ENCODE assay signal across 32 cellular contexts in genomic region chr7:145700488-145700887, GRCh38.
DNase-seq lines count a peak whose midpoint lies in the region; ATAC-seq, FAIRE-seq and TF ChIP-seq lines count a peak whose summit lies in the region.
"Had no signal": no experiment of that assay in that cellular context is flagged by ENCODE, and none has a peak within 500 bp of the region (broad histone marks: within the 10 kb centered on the region; RNA-seq: fewer than 3 reads in every experiment).

No MANE protein-coding gene starts in this region.

- H3K4me1 ChIP-seq in K562 (replicated peaks in 1 of 2; ENCODE audit: control insufficient read depth in 2 of 2, insufficient read depth in 2 of 2, low read length in 2 of 2), result peaks cover 0 to 7% of the 10 kb centered on the region in 2 experiments; a peak in 2 of 5 replicates
- no peaks in the 10 kb centered on the region for H3K4me1 ChIP-seq in urinary bladder (ENCODE audit: insufficient read depth)
- no peaks in the 10 kb centered on the region for H3K4me1 ChIP-seq in pancreas
- H3K4me1 ChIP-seq in effector memory CD4-positive, alpha-beta T cell (ENCODE audit: control insufficient read depth, insufficient read depth, low read length, poor library complexity, severe bottlenecking), result no peaks in the 10 kb centered on the region
- H3K4me1 ChIP-seq: A549; BE2C; BLaER1; BLaER1 treated with 17β-estradiol and CSF1 and Interleukin-3, amounts not matched to agents 10 nM and 100 nM; Caco-2 had no signal

- intact Hi-C loops in K562 (cut with micrococcal nuclease) (no loop called here), pancreas (cut with DNase I) (no loop called here)

- no peak overlapping the region for H2AFZ ChIP-seq in K562 (ENCODE audit: low read depth, low read length)

- TF ChIP-seq POLR2A in K562 (conservative IDR thresholded peaks at IDR 0.05), result no peak

- no peaks in the 10 kb centered on the region for H3K9me1 ChIP-seq in K562 (ENCODE audit: control insufficient read depth, insufficient read depth, low read length)

- no peak overlapping the region for H3K4me3 ChIP-seq in K562
- no peak overlapping the region for H3K4me3 ChIP-seq in urinary bladder (ENCODE audit: low read depth, low read length)
- H3K4me3 ChIP-seq in pancreas, result no peak overlapping the region
- H3K4me3 ChIP-seq in effector memory CD4-positive, alpha-beta T cell (ENCODE audit: insufficient read depth, low read depth, low read length, poor library complexity, severe bottlenecking), result no peak overlapping the region
- H3K4me3 ChIP-seq: A549; BLaER1; BLaER1 treated with 17β-estradiol and CSF1 and Interleukin-3, amounts not matched to agents 10 nM and 100 nM had no signal

- no peaks in the 10 kb centered on the region for H4K20me1 ChIP-seq in K562 (replicated peaks; ENCODE audit: control insufficient read depth, insufficient read depth, low read length)
- H4K20me1 ChIP-seq: BLaER1; BLaER1 treated with 17β-estradiol and CSF1 and Interleukin-3, amounts not matched to agents 10 nM and 100 nM had no signal

- in situ Hi-C loops in K562 (cut with MboI), result no loop called here

- no peaks in the 10 kb centered on the region for H3K79me2 ChIP-seq in K562 (ENCODE audit: control insufficient read depth, insufficient read depth, low read length)

- 0% methylated on average over 3 of the region's 3 CpGs for WGBS in K562 (ENCODE audit: insufficient coverage, low coverage, missing lambda C conversion rate)
- WGBS in urinary bladder, result 70% methylated on average over 3 of the region's 3 CpGs
- WGBS in pancreas, 2 donors, result 60 to 65% methylated on average over 3 of the region's 3 CpGs

- FAIRE-seq in K562 (lab: Jason Lieb, UNC), result no peak
- FAIRE-seq in pancreas (lab: Jason Lieb, UNC), result no peak
- FAIRE-seq: A549, D721Med had no signal

- POLR2A ChIA-PET in K562 (lab: Yijun Ruan, JAX), result no interaction called here

- H3K27me3 ChIP-seq in K562 (ENCODE audit: control insufficient read depth in 2 of 2, insufficient read depth in 2 of 2, low read length in 2 of 2), result no peaks in the 10 kb centered on the region; a peak in 1 of 5 replicates
- H3K27me3 ChIP-seq in pancreas, result no peaks in the 10 kb centered on the region
- H3K27me3 ChIP-seq in effector memory CD4-positive, alpha-beta T cell (replicated peaks; ENCODE audit: control insufficient read depth, insufficient read depth, low read length, poor library complexity, severe bottlenecking), result no peaks in the 10 kb centered on the region
- H3K27me3 ChIP-seq: BE2C; BLaER1; BLaER1 treated with 17β-estradiol and CSF1 and Interleukin-3, amounts not matched to agents 10 nM and 100 nM had no signal

- no TSS peak for BruUV-seq in K562 (replicated peaks; lab: Mats Ljungman, UMichigan)

- no peak for TF ChIP-seq CTCF in K562 (IDR thresholded peaks at IDR 0.05 in 2 of 3, conservative IDR thresholded peaks at IDR 0.05 in 1 of 3; ENCODE audit: insufficient read depth in 2 of 3, low read depth in 1 of 3, low read length in 3 of 3)
- no peak for TF ChIP-seq CTCF in pancreas (IDR thresholded peaks at IDR 0.05)

- TF ChIP-seq RAD21 in K562 (CRISPR knock-in tag; conservative IDR thresholded peaks at IDR 0.05 in 1 of 2, IDR thresholded peaks at IDR 0.05 in 1 of 2), result no peak

- no peak for ATAC-seq in K562
- no peak for ATAC-seq in pancreas
- no peak for ATAC-seq in HG03175 (IDR thresholded peaks at IDR 0.05; ENCODE audit: unreplicated experiment)
- ATAC-seq: A549; CD8-positive, alpha-beta T cell had no signal

- CTCF ChIA-PET in K562 (lab: Yijun Ruan, JAX; ENCODE audit: low intra/inter-chr PET ratio), result no interaction called here

- H3K27ac ChIP-seq in K562 (ENCODE audit: extremely low read depth, low read depth, low read length) (no peak overlapping the region), urinary bladder (ENCODE audit: low read depth) (peak overlapping the region; percentile 2), pancreas (no peak overlapping the region)
- no peak overlapping the region for H3K27ac ChIP-seq in effector memory CD4-positive, alpha-beta T cell (ENCODE audit: insufficient read depth, low read length, poor library complexity, severe bottlenecking)
- H3K27ac ChIP-seq: 22Rv1; A549; BLaER1; BLaER1 treated with 17β-estradiol and CSF1 and Interleukin-3, amounts not matched to agents 10 nM and 100 nM; C4-2B had no signal

- no peak overlapping the region for H3K4me2 ChIP-seq in K562 (ENCODE audit: insufficient read depth, low read length)
- H3K4me2 ChIP-seq: A549; BLaER1; BLaER1 treated with 17β-estradiol and CSF1 and Interleukin-3, amounts not matched to agents 10 nM and 100 nM had no signal

- H3K36me3 ChIP-seq in K562 (ENCODE audit: control insufficient read depth, insufficient read depth, low read length), result no peaks in the 10 kb centered on the region
- H3K36me3 ChIP-seq in urinary bladder (ENCODE audit: insufficient read depth), result no peaks in the 10 kb centered on the region
- no peaks in the 10 kb centered on the region for H3K36me3 ChIP-seq in pancreas
- H3K36me3 ChIP-seq in effector memory CD4-positive, alpha-beta T cell (ENCODE audit: control insufficient read depth, insufficient read depth, low read length), result no peaks in the 10 kb centered on the region
- H3K36me3 ChIP-seq: BE2C; BLaER1; BLaER1 treated with 17β-estradiol and CSF1 and Interleukin-3, amounts not matched to agents 10 nM and 100 nM had no signal

- H3K9me3 ChIP-seq in K562 (replicated peaks; ENCODE audit: control insufficient read depth, insufficient read depth, low read depth, low read length), result no peaks in the 10 kb centered on the region
- H3K9me3 ChIP-seq in pancreas, result no peaks in the 10 kb centered on the region
- H3K9me3 ChIP-seq in effector memory CD4-positive, alpha-beta T cell (ENCODE audit: control insufficient read depth, low read length), result no peaks in the 10 kb centered on the region
- H3K9me3 ChIP-seq: BE2C, BLaER1 had no signal

- DNase-seq in HCEC 1CT (peak; percentile 5), K562 (ENCODE audit: extremely low read depth in 1 of 4, low spot score in 3 of 4) (no peak), pancreas (no peak)
- DNase-seq in effector memory CD4-positive, alpha-beta T cell, result no peak
- DNase-seq: 8988T; ACHN; AML-193; BE2C; C1 segment of cervical spinal cord; Caco-2; Calu3; CD4-positive, alpha-beta memory T cell; CD4-positive, alpha-beta T cell; CD4-positive, CD25-positive, alpha-beta regulatory T cell; CD8-positive, alpha-beta memory T cell; CD8-positive, alpha-beta T cell; COR-L47; DMS 273 treated with DMSO at 0.1 percent for 48 hours; DMS153; DMS53; DMS79; DMS79 treated with DMSO at 0.1 percent for 48 hours; DND-41; EL had no signal

- no peak for TF ChIP-seq EP300 in K562 (IDR thresholded peaks at IDR 0.05; ENCODE audit: low read length)

- no peak overlapping the region for H3K9ac ChIP-seq in K562 (ENCODE audit: insufficient read depth in 1 of 2, low read depth in 2 of 2, low read length in 2 of 2)
- H3K9ac ChIP-seq: BLaER1; BLaER1 treated with 17β-estradiol and CSF1 and Interleukin-3, amounts not matched to agents 10 nM and 100 nM had no signal

TF ChIP-seq in K562, 482 proteins besides CTCF, POLR2A, EP300 and RAD21:
- no peak for TF ChIP-seq KAT8 (IDR thresholded peaks at IDR 0.05; ENCODE audit: low read depth)
- TF ChIP-seq HIVEP1 (CRISPR knock-in tag; IDR thresholded peaks at IDR 0.05), result no peak
- no peak for TF ChIP-seq ZEB2 (IDR thresholded peaks at IDR 0.05)
- no peak for TF ChIP-seq THAP7 (CRISPR knock-in tag; IDR thresholded peaks at IDR 0.05)
- TF ChIP-seq CEBPB (tag; IDR thresholded peaks at IDR 0.05), result peak; percentile 63
- no peak for TF ChIP-seq IFI16 (CRISPR knock-in tag; IDR thresholded peaks at IDR 0.05)
- no peak for TF ChIP-seq ZNF282 (CRISPR knock-in tag; IDR thresholded peaks at IDR 0.05)
- TF ChIP-seq CEBPG (CRISPR knock-in tag; IDR thresholded peaks at IDR 0.05), result no peak
- TF ChIP-seq CEBPG (tag; conservative IDR thresholded peaks at IDR 0.05 in 1 of 2, IDR thresholded peaks at IDR 0.05 in 1 of 2), result 0 out of 4 replicates have a peak, but pooled peaks of 1 of the 2 experiments have one; percentile 7
- TF ChIP-seq SOX6 (IDR thresholded peaks at IDR 0.05), result no peak
- no peak for TF ChIP-seq RUNX1 (IDR thresholded peaks at IDR 0.05; ENCODE audit: low read depth)
- TF ChIP-seq ESRRB (CRISPR knock-in tag; IDR thresholded peaks at IDR 0.05; ENCODE audit: borderline replicate concordance), result no peak
- TF ChIP-seq HMG20B (CRISPR knock-in tag; IDR thresholded peaks at IDR 0.05), result no peak
TF ChIP-seq in K562: peak in this region for 2.
